ENCODE assay signal across 1 cellular context in the genomic region with DNA sequence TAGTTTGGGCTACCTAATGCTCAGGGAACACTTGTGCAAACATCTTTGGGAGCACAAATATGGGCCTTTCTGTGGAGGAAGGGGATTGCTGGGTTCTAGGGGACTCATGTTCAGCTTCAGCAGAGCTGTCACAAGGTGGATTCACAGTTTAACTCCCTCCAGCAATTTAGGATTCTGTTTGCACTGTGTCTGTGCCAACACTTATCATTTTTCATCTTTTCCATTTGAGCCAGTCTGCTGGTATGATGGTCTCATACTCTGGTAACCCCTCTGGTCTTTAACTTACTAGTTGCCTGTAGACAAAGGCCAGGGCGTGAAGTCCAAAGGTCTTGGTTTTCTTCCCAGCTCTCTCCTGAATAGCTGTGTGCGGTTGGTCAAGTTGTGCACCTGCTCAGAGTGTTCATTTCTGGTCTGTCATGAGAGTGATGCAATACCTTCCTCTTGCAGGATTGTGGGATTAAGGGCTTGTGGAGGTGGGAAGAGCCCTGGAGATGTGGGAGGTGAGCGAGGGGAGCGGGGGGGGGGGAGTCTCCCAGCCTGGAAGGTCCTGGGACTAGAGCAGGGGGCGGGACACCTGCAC.
TF ChIP-seq lines count a peak whose summit lies in the region.

No MANE protein-coding gene starts in this region.

TF ChIP-seq in HepG2, 621 proteins besides CTCF, POLR2A, EP300 and RAD21 (continued from another document and continues in another):
- TF ChIP-seq, protein P1, sequence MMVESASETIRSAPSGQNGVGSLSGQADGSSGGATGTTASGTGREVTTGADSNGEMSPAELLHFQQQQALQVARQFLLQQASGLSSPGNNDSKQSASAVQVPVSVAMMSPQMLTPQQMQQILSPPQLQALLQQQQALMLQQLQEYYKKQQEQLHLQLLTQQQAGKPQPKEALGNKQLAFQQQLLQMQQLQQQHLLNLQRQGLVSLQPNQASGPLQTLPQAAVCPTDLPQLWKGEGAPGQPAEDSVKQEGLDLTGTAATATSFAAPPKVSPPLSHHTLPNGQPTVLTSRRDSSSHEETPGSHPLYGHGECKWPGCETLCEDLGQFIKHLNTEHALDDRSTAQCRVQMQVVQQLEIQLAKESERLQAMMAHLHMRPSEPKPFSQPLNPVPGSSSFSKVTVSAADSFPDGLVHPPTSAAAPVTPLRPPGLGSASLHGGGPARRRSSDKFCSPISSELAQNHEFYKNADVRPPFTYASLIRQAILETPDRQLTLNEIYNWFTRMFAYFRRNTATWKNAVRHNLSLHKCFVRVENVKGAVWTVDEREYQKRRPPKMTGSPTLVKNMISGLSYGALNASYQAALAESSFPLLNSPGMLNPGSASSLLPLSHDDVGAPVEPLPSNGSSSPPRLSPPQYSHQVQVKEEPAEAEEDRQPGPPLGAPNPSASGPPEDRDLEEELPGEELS (CRISPR knock-in tag; IDR thresholded peaks at IDR 0.05) = no peak
- TF ChIP-seq RARA (CRISPR knock-in tag; IDR thresholded peaks at IDR 0.05) (peak; percentile 52), ZNF382 (CRISPR knock-in tag; IDR thresholded peaks at IDR 0.05; ENCODE audit: borderline replicate concordance) (no peak), HNF1B (CRISPR knock-in tag; IDR thresholded peaks at IDR 0.05) (peak; percentile 48; the same call in 1 of the 2 replicates), GATAD2A (CRISPR knock-in tag; IDR thresholded peaks at IDR 0.05) (peak; percentile 83), JUND (CRISPR knock-in tag; IDR thresholded peaks at IDR 0.05) (0 out of 2 replicates have a peak, but pooled peaks have one; percentile 16), NFATC3 (CRISPR knock-in tag; IDR thresholded peaks at IDR 0.05) (no peak), ZNF619 (CRISPR knock-in tag; IDR thresholded peaks at IDR 0.05) (no peak), TRIM22 (IDR thresholded peaks at IDR 0.05) (no peak), ZBTB39 (CRISPR knock-in tag; IDR thresholded peaks at IDR 0.05) (no peak), YY1 (IDR thresholded peaks at IDR 0.05; ENCODE audit: insufficient read depth, insufficient replicate concordance, low read depth, low read length) (no peak), ZNF556 (CRISPR knock-in tag; IDR thresholded peaks at IDR 0.05; ENCODE audit: borderline replicate concordance) (no peak), NCOR1 (IDR thresholded peaks at IDR 0.05; ENCODE audit: borderline replicate concordance, low read length) (peak; percentile 63; the same call in 1 of the 2 replicates), ZNF136 (CRISPR knock-in tag; IDR thresholded peaks at IDR 0.05; ENCODE audit: low read depth) (no peak), NCOA1 (CRISPR knock-in tag; IDR thresholded peaks at IDR 0.05) (no peak), TCF7 (IDR thresholded peaks at IDR 0.05; ENCODE audit: low read depth) (no peak), DNMT1 (CRISPR knock-in tag; IDR thresholded peaks at IDR 0.05) (no peak), IRF2 (CRISPR knock-in tag; IDR thresholded peaks at IDR 0.05) (0 out of 2 replicates have a peak, but pooled peaks have one; percentile 23), GFI1 (CRISPR knock-in tag; IDR thresholded peaks at IDR 0.05; ENCODE audit: borderline replicate concordance) (no peak), ZFP62 (CRISPR knock-in tag; IDR thresholded peaks at IDR 0.05) (no peak), MBD4 (IDR thresholded peaks at IDR 0.05; ENCODE audit: borderline replicate concordance, low read length) (no peak), MXD1 (CRISPR knock-in tag; IDR thresholded peaks at IDR 0.05) (no peak), FOXA3 (CRISPR knock-in tag; IDR thresholded peaks at IDR 0.05) (0 out of 2 replicates have a peak, but pooled peaks have one; percentile 18), CAMTA2 (CRISPR knock-in tag; IDR thresholded peaks at IDR 0.05; ENCODE audit: borderline replicate concordance) (no peak), HNRNPLL (IDR thresholded peaks at IDR 0.05; ENCODE audit: low read depth, low read length, poor library complexity, severe bottlenecking) (no peak), ZSCAN25 (CRISPR knock-in tag; IDR thresholded peaks at IDR 0.05) (no peak), ZNF704 (CRISPR knock-in tag; IDR thresholded peaks at IDR 0.05; ENCODE audit: borderline replicate concordance) (no peak), SMAD3 (CRISPR knock-in tag; IDR thresholded peaks at IDR 0.05) (no peak), HOXD1 (CRISPR knock-in tag; IDR thresholded peaks at IDR 0.05) (no peak), RAD51 (IDR thresholded peaks at IDR 0.05; ENCODE audit: borderline replicate concordance) (no peak), ZBTB21 (CRISPR knock-in tag; IDR thresholded peaks at IDR 0.05) (0 out of 2 replicates have a peak, but pooled peaks have one; percentile 24), ZSCAN31 (CRISPR knock-in tag; IDR thresholded peaks at IDR 0.05; ENCODE audit: low read depth) (no peak), PITX1 (CRISPR knock-in tag; IDR thresholded peaks at IDR 0.05) (peak; percentile 68; the same call in 1 of the 2 replicates), BHLHE40 (IDR thresholded peaks at IDR 0.05; ENCODE audit: low read length) (0 out of 2 replicates have a peak, but pooled peaks have one; percentile 22), CCAR2 (optimal IDR thresholded peaks at IDR 0.05; ENCODE audit: low read depth, low read length) (no peak), ZNF430 (CRISPR knock-in tag; IDR thresholded peaks at IDR 0.05) (0 out of 2 replicates have a peak, but pooled peaks have one; percentile 35), ZNF7 (CRISPR knock-in tag; IDR thresholded peaks at IDR 0.05) (peak; percentile 99), ZNF124 (CRISPR knock-in tag; IDR thresholded peaks at IDR 0.05) (no peak), ZNF431 (CRISPR knock-in tag; IDR thresholded peaks at IDR 0.05; ENCODE audit: borderline replicate concordance, low read depth) (no peak)
- TF ChIP-seq, protein P2, sequence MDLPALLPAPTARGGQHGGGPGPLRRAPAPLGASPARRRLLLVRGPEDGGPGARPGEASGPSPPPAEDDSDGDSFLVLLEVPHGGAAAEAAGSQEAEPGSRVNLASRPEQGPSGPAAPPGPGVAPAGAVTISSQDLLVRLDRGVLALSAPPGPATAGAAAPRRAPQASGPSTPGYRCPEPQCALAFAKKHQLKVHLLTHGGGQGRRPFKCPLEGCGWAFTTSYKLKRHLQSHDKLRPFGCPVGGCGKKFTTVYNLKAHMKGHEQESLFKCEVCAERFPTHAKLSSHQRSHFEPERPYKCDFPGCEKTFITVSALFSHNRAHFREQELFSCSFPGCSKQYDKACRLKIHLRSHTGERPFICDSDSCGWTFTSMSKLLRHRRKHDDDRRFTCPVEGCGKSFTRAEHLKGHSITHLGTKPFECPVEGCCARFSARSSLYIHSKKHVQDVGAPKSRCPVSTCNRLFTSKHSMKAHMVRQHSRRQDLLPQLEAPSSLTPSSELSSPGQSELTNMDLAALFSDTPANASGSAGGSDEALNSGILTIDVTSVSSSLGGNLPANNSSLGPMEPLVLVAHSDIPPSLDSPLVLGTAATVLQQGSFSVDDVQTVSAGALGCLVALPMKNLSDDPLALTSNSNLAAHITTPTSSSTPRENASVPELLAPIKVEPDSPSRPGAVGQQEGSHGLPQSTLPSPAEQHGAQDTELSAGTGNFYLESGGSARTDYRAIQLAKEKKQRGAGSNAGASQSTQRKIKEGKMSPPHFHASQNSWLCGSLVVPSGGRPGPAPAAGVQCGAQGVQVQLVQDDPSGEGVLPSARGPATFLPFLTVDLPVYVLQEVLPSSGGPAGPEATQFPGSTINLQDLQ (CRISPR knock-in tag; IDR thresholded peaks at IDR 0.05) = no peak
- TF ChIP-seq, protein P3, sequence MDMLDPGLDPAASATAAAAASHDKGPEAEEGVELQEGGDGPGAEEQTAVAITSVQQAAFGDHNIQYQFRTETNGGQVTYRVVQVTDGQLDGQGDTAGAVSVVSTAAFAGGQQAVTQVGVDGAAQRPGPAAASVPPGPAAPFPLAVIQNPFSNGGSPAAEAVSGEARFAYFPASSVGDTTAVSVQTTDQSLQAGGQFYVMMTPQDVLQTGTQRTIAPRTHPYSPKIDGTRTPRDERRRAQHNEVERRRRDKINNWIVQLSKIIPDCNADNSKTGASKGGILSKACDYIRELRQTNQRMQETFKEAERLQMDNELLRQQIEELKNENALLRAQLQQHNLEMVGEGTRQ (IDR thresholded peaks at IDR 0.05; ENCODE audit: low read depth, low read length) = no peak
- TF ChIP-seq, protein P3 (CRISPR knock-in tag; IDR thresholded peaks at IDR 0.05; ENCODE audit: borderline replicate concordance) = no peak
- TF ChIP-seq, protein P4, sequence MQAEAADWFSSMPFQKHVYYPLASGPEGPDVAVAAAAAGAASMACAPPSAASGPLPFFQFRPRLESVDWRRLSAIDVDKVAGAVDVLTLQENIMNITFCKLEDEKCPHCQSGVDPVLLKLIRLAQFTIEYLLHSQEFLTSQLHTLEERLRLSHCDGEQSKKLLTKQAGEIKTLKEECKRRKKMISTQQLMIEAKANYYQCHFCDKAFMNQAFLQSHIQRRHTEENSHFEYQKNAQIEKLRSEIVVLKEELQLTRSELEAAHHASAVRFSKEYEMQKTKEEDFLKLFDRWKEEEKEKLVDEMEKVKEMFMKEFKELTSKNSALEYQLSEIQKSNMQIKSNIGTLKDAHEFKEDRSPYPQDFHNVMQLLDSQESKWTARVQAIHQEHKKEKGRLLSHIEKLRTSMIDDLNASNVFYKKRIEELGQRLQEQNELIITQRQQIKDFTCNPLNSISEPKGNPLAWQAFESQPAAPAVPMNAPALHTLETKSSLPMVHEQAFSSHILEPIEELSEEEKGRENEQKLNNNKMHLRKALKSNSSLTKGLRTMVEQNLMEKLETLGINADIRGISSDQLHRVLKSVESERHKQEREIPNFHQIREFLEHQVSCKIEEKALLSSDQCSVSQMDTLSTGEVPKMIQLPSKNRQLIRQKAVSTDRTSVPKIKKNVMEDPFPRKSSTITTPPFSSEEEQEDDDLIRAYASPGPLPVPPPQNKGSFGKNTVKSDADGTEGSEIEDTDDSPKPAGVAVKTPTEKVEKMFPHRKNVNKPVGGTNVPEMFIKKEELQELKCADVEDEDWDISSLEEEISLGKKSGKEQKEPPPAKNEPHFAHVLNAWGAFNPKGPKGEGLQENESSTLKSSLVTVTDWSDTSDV (CRISPR knock-in tag; IDR thresholded peaks at IDR 0.05) = no peak
- TF ChIP-seq, protein P5, sequence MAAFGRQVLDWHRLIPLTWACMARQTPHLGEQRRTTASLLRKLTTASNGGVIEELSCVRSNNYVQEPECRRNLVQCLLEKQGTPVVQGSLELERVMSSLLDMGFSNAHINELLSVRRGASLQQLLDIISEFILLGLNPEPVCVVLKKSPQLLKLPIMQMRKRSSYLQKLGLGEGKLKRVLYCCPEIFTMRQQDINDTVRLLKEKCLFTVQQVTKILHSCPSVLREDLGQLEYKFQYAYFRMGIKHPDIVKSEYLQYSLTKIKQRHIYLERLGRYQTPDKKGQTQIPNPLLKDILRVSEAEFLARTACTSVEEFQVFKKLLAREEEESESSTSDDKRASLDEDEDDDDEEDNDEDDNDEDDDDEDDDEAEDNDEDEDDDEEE (CRISPR knock-in tag; IDR thresholded peaks at IDR 0.05) = no peak
